In genomic region chr6:41470341-41471063, GRCh38 we compare ENCODE assay signal across 9 cellular contexts.
DNase-seq lines count a peak whose midpoint lies in the region; ATAC-seq, FAIRE-seq and TF ChIP-seq lines count a peak whose summit lies in the region.
"Had no signal": no experiment of that assay in that cellular context is flagged by ENCODE, and none has a peak within 500 bp of the region (broad histone marks: within the 10 kb centered on the region; RNA-seq: fewer than 3 reads in every experiment).

No MANE protein-coding gene starts in this region.

- CTCF ChIA-PET in GM12878 (lab: Yijun Ruan, JAX): interaction anchor here (0.5 to 2.1 kb wide), 4 partner anchors 13 to 154 kb away, joined by 3 to 5 read pairs (median 3); no protein-coding TSS in a partner anchor

- in situ Hi-C loops in GM12878 (cut with MboI): no loop called here

- H3K9ac ChIP-seq in GM12878 (ENCODE audit: control insufficient read depth, insufficient read depth, low read length): no peak overlapping the region

- no TSS peak for BruUV-seq in GM12878 (replicated peaks; lab: Mats Ljungman, UMichigan)

- H3K27ac ChIP-seq in GM12878 (ENCODE audit: control insufficient read depth, insufficient read depth) (no peak overlapping the region), thoracic aorta (peak overlapping the region in 1 of 2 donors; percentile 30)

- no peaks in the 10 kb centered on the region for H3K9me3 ChIP-seq in GM12878 (replicated peaks; ENCODE audit: control insufficient read depth, insufficient read depth, low read length)
- no peaks in the 10 kb centered on the region for H3K9me3 ChIP-seq in thoracic aorta

- peak overlapping the region; percentile 47; the same call in 1 of the 2 replicates for H3K4me2 ChIP-seq in GM12878 (ENCODE audit: control insufficient read depth, insufficient read depth)

- no peak for TF ChIP-seq POLR2A in GM12878 (IDR thresholded peaks at IDR 0.05; ENCODE audit: low read depth, low read length)

- POLR2A ChIA-PET in GM12878 (lab: Charles Lee): no interaction called here

- TF ChIP-seq CTCF in GM12878 (IDR thresholded peaks at IDR 0.05 in 2 of 3, conservative IDR thresholded peaks at IDR 0.05 in 1 of 3; ENCODE audit: control insufficient read depth in 2 of 3, extremely low read depth in 1 of 3, insufficient read depth in 1 of 3, low read depth in 3 of 3, low read length in 3 of 3) (no peak), thoracic aorta (IDR thresholded peaks at IDR 0.05) (no peak)

- H3K4me1 ChIP-seq in GM12878 (ENCODE audit: control insufficient read depth, insufficient read depth, low read length) (no peaks in the 10 kb centered on the region), thoracic aorta (ENCODE audit: control insufficient read depth in 1 of 2, low read depth in 2 of 2) (peaks cover 6 to 20% of the 10 kb centered on the region in 2 donors)

- no peak for TF ChIP-seq RAD21 in GM12878 (IDR thresholded peaks at IDR 0.05; ENCODE audit: insufficient read depth, low read depth, low read length)

- ATAC-seq in GM12878 (peak; percentile 50), left colon (peak; percentile 40), thoracic aorta (ENCODE audit: insufficient number of reproducible peaks, low FRiP score, low read depth) (peak; percentile 84), HG03139 (IDR thresholded peaks at IDR 0.05; ENCODE audit: unreplicated experiment) (no peak)

- SMC1A ChIA-PET in GM12878 (lab: Charles Lee; ENCODE audit: uncharacterized antibody, unreplicated experiment): interaction anchor here (0.7 to 1.1 kb wide), 3 partner anchors 20 to 249 kb away, joined by 3 read pairs; no protein-coding TSS in a partner anchor

- peaks cover 0 to 8% of the 10 kb centered on the region in 2 experiments; a peak in 2 of 4 replicates for H3K27me3 ChIP-seq in GM12878 (replicated peaks in 1 of 2; ENCODE audit: control insufficient read depth in 2 of 2, insufficient read depth in 2 of 2, low read length in 1 of 2)
- H3K27me3 ChIP-seq in thoracic aorta (replicated peaks; ENCODE audit: insufficient read depth): no peaks in the 10 kb centered on the region

- H4K20me1 ChIP-seq in GM12878 (ENCODE audit: control insufficient read depth, insufficient read depth): no peaks in the 10 kb centered on the region

- intact Hi-C loops in GM12878 (cut with micrococcal nuclease; ENCODE audit: unreplicated experiment) (no loop called here), left colon (cut with DNase I, micrococcal nuclease) (no loop called here)

- FAIRE-seq in GM12878 (lab: Jason Lieb, UNC): no peak
- FAIRE-seq: colon had no signal

- H2AFZ ChIP-seq in GM12878 (ENCODE audit: control insufficient read depth, low read depth, low read length): peak overlapping the region; percentile 16; the same call in 1 of the 2 replicates

- 10% methylated on average over 49 of the region's 60 CpGs for WGBS in GM12878 (ENCODE audit: insufficient coverage, insufficient replicate concordance, low lambda C conversion rate, missing lambda C conversion rate)

- RAD21 ChIA-PET in GM12878 (lab: Charles Lee; ENCODE audit: unreplicated experiment): interaction anchor here (0.9 to 1.4 kb wide), 3 partner anchors 9 to 24 kb away, joined by 3 to 4 read pairs (median 4); no protein-coding TSS in a partner anchor

- H3K36me3 ChIP-seq in GM12878 (ENCODE audit: control insufficient read depth in 2 of 2, insufficient read depth in 2 of 2, low read length in 1 of 2): no peaks in the 10 kb centered on the region
- no peaks in the 10 kb centered on the region for H3K36me3 ChIP-seq in thoracic aorta

- DNase-seq in SKM-1 treated with dmso at 0.1 percent for 144 hours (lab: John Stamatoyannopoulos, UW; ENCODE audit: unreplicated experiment) (peak; percentile 12), SKM-1 (lab: John Stamatoyannopoulos, UW; ENCODE audit: unreplicated experiment) (no peak), GM12878 (ENCODE audit: low read depth, low spot score) (no peak), left colon (peak in 1 of 2 donors; percentile 14), thoracic aorta (ENCODE audit: low spot score) (peak; percentile 20), NCI-H1694 (lab: John Stamatoyannopoulos, UW) (no peak)
- no peak for DNase-seq in activated effector memory CD4-positive, alpha-beta T cell treated with anti-CD3 and anti-CD28 coated beads, Interleukin-2, amount 50 U/mL, for 16 hours

- no peaks in the 10 kb centered on the region for H3K79me2 ChIP-seq in GM12878 (ENCODE audit: control insufficient read depth, insufficient read depth, low read length)

- 0 out of 2 replicates have a peak overlapping the region, but pooled peaks have one; percentile 16 for H3K4me3 ChIP-seq in GM12878
- H3K4me3 ChIP-seq in thoracic aorta: peak overlapping the region; percentile 59

- TF ChIP-seq EP300 in GM12878 (IDR thresholded peaks at IDR 0.05; ENCODE audit: borderline replicate concordance in 1 of 2, control insufficient read depth in 1 of 2, low read depth in 2 of 2, low read length in 2 of 2): no peak

TF ChIP-seq in GM12878, 131 proteins besides CTCF, POLR2A, EP300 and RAD21:
- TF ChIP-seq IKZF1 (conservative IDR thresholded peaks at IDR 0.05) (peak; percentile 68), ATF7 (IDR thresholded peaks at IDR 0.05; ENCODE audit: low read depth) (peak; percentile 53; the same call in 1 of the 2 replicates), MEF2B (IDR thresholded peaks at IDR 0.05; ENCODE audit: partially characterized antibody, poor library complexity, severe bottlenecking) (peak; percentile 89), EZH2 (IDR thresholded peaks at IDR 0.05; ENCODE audit: borderline replicate concordance, control insufficient read depth, low read depth, low read length) (no peak), MYC (IDR thresholded peaks at IDR 0.05; ENCODE audit: insufficient read depth, insufficient read length, insufficient replicate concordance, low read length, severe bottlenecking) (no peak), RELB (IDR thresholded peaks at IDR 0.05; ENCODE audit: low read depth) (0 out of 2 replicates have a peak, but pooled peaks have one; percentile 12), BMI1 (IDR thresholded peaks at IDR 0.05; ENCODE audit: borderline replicate concordance) (no peak)
TF ChIP-seq in GM12878: peak in this region for 4.

Comparison
In these comparisons a context has a peak if more than half of its experiments do, and no peak if none do; other contexts are left out.
1. DNase-seq: peak in SKM-1 treated with dmso at 0.1 percent for 144 hours (single experiment) and thoracic aorta (single experiment); none in SKM-1 (single experiment), GM12878 (single experiment), NCI-H1694 (single experiment) and activated effector memory CD4-positive, alpha-beta T cell treated with anti-CD3 and anti-CD28 coated beads, Interleukin-2, amount 50 U/mL, for 16 hours (single experiment).